ENCODE assay signal across 8 cellular contexts in the genomic region with DNA sequence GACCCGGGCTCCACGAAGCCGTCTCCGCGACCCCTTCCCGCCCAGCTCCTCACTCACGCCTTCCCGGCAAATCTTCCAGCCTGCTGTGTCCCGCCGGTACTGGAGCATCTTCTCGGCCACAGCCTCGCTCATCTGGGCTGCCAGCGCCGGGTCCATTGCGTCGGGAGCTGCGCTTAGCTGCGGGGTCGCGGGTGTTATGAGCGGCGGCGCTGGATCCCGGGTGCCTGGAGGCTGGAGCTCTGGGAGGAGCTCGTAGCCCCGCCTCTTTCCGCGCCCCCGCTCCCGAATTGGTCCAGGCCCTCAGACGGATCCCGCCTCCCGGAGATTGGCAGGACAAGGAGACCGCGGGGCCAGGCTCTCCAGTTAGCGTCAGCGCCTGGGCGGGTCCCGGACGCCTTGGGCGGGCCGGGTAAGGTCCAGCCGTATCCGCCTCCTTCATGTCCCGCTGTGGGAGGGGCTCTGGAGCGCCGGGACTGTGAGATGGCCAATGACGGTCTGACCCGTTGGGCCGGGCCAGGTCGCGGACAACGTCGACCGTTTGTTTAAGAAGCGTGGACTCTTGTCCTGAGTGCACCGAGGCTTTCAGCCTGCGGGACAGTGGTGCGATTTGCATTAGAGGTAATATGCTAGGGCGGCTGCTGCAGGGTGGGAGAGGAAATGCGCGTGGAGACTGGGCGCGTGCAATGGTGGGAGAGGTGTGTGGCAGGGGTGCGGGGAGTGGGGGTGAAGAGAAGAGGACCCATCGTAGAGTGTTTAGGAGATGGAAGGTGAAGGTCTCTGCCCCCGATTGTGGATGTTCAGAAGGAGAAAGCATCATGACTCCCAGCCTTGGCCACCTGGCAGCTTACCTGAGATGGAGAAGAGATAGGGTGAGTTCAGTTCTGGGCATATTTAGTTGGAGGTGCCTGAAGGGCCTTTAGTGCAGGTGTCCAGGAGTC. TPM values are rescaled to one million over a fixed set of nuclear protein-coding genes. Genes with fewer than 3 reads are reported as not detected.
DNase-seq lines count a peak whose midpoint lies in the region; ATAC-seq and TF ChIP-seq lines count a peak whose summit lies in the region.

A gene with protein sequence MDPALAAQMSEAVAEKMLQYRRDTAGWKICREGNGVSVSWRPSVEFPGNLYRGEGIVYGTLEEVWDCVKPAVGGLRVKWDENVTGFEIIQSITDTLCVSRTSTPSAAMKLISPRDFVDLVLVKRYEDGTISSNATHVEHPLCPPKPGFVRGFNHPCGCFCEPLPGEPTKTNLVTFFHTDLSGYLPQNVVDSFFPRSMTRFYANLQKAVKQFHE (minus strand): TSS at position 198 of the 938 bp plus-strand sequence. CDS start 42 bp downstream, at position 156.

- H3K27me3 ChIP-seq in SU-DHL-6 (ENCODE audit: low read length) (no peaks in the 10 kb centered on the region), trophoblast cell (ENCODE audit: insufficient read depth, low read length) (no peaks in the 10 kb centered on the region)

- H3K36me3 ChIP-seq in SU-DHL-6 (ENCODE audit: low read length) (no peaks in the 10 kb centered on the region), trophoblast cell (ENCODE audit: control insufficient read depth in 1 of 2, insufficient read depth in 2 of 2, low read length in 2 of 2) (peaks cover 0 to 9% of the 10 kb centered on the region in 2 experiments)

- H4K12ac ChIP-seq in trophoblast cell (ENCODE audit: low read depth, low read length), result peak within 1 kb of the TSS; percentile 68

- no peaks in the 10 kb centered on the region for H3K27me3 Mint-ChIP-seq in activated naive CD8-positive, alpha-beta T cell treated with anti-CD3 and anti-CD28 coated beads, Interleukin-2, amount 50 U/mL, for 24 hours
- H3K27me3 Mint-ChIP-seq in type B pancreatic cell, result peaks cover 7% of the 10 kb centered on the region

- H3K4me3 ChIP-seq in GM12865 (ENCODE audit: low read depth, low read length) (peak within 1 kb of the TSS; percentile 95), SU-DHL-6 (ENCODE audit: insufficient read depth, low read length, poor library complexity, severe bottlenecking) (peak within 1 kb of the TSS; percentile 78), trophoblast cell (ENCODE audit: low read depth, low read length) (peak within 1 kb of the TSS; percentile 81)

- H2AFZ ChIP-seq in SU-DHL-6 (ENCODE audit: low read depth, low read length, severe bottlenecking), result peak within 1 kb of the TSS; percentile 97
- peak within 1 kb of the TSS; percentile 97 for H2AFZ ChIP-seq in trophoblast cell (ENCODE audit: insufficient read depth, low read length, poor library complexity)

- peak within 1 kb of the TSS; percentile 97 for H3K4me3 Mint-ChIP-seq in activated naive CD8-positive, alpha-beta T cell treated with anti-CD3 and anti-CD28 coated beads, Interleukin-2, amount 50 U/mL, for 24 hours
- peak within 1 kb of the TSS; percentile 100 for H3K4me3 Mint-ChIP-seq in type B pancreatic cell

- TF ChIP-seq CTCF in GM12865 (IDR thresholded peaks at IDR 0.05; ENCODE audit: insufficient read depth, low read depth, low read length, missing control alignments) (no peak), SU-DHL-6 (IDR thresholded peaks at IDR 0.05; ENCODE audit: insufficient read depth, low read length, poor library complexity, severe bottlenecking) (no peak), type B pancreatic cell (conservative IDR thresholded peaks at IDR 0.05) (no peak)

- ATAC-seq in HG02759 (IDR thresholded peaks at IDR 0.05; ENCODE audit: unreplicated experiment), result peak; percentile 100
- peak; percentile 100 for ATAC-seq in activated naive CD8-positive, alpha-beta T cell treated with anti-CD3 and anti-CD28 coated beads, Interleukin-2, amount 50 U/mL, for 24 hours

- H3K9ac ChIP-seq in SU-DHL-6 (ENCODE audit: low read length) (peak within 1 kb of the TSS; percentile 67), trophoblast cell (ENCODE audit: low read length) (peak within 1 kb of the TSS; percentile 18)

- H3K14ac ChIP-seq in trophoblast cell (ENCODE audit: low read length), result peak within 1 kb of the TSS; percentile 59

- peak within 1 kb of the TSS; percentile 72 for H3K18ac ChIP-seq in trophoblast cell (ENCODE audit: low read length)

- H3K4me2 ChIP-seq in SU-DHL-6 (ENCODE audit: low read depth, low read length, poor library complexity, severe bottlenecking) (peak within 1 kb of the TSS; percentile 88), trophoblast cell (ENCODE audit: low read length) (peak within 1 kb of the TSS; percentile 91)

- intact Hi-C loops in cardiac septum (cut with DNase I), result no loop called here

- H2AK5ac ChIP-seq in trophoblast cell (ENCODE audit: low read length), result no peak within 1 kb of the TSS

- no peak within 1 kb of the TSS for H3K27ac ChIP-seq in SU-DHL-6 (ENCODE audit: low read depth, low read length)
- H3K27ac ChIP-seq in trophoblast cell (ENCODE audit: low read depth, low read length), result no peak within 1 kb of the TSS

- H3K4me1 Mint-ChIP-seq in activated naive CD8-positive, alpha-beta T cell treated with anti-CD3 and anti-CD28 coated beads, Interleukin-2, amount 50 U/mL, for 24 hours, result peaks cover 33% of the 10 kb centered on the region
- peaks cover 18% of the 10 kb centered on the region for H3K4me1 Mint-ChIP-seq in type B pancreatic cell (ENCODE audit: unreplicated experiment)

- no peaks in the 10 kb centered on the region for H4K20me1 ChIP-seq in SU-DHL-6 (ENCODE audit: low read depth, low read length)

- H3K79me1 ChIP-seq in trophoblast cell (ENCODE audit: low read length), result peaks cover 2% of the 10 kb centered on the region

- no peak within 1 kb of the TSS for H2BK120ac ChIP-seq in trophoblast cell (ENCODE audit: insufficient read depth, low read length, poor library complexity)

- H3K9me3 Mint-ChIP-seq in activated naive CD8-positive, alpha-beta T cell treated with anti-CD3 and anti-CD28 coated beads, Interleukin-2, amount 50 U/mL, for 24 hours, result no peaks in the 10 kb centered on the region
- H3K9me3 Mint-ChIP-seq in type B pancreatic cell, result no peaks in the 10 kb centered on the region

- no peaks in the 10 kb centered on the region for H3F3A ChIP-seq in SU-DHL-6 (ENCODE audit: insufficient read depth)

- no peaks in the 10 kb centered on the region for H3K9me2 ChIP-seq in SU-DHL-6 (replicated peaks; ENCODE audit: insufficient read depth, low read length)

- peaks cover 9% of the 10 kb centered on the region for H3K36me3 Mint-ChIP-seq in activated naive CD8-positive, alpha-beta T cell treated with anti-CD3 and anti-CD28 coated beads, Interleukin-2, amount 50 U/mL, for 24 hours (ENCODE audit: low read depth)
- H3K36me3 Mint-ChIP-seq in type B pancreatic cell, result peaks cover 11% of the 10 kb centered on the region

- DNase-seq in GM12865 (ENCODE audit: low read depth) (peak; percentile 96), NCI-H128 (lab: John Stamatoyannopoulos, UW; ENCODE audit: unreplicated experiment) (peak; percentile 87), cardiac septum (ENCODE audit: low spot score) (peak; percentile 100), trophoblast cell (peak; percentile 99 to 100), type B pancreatic cell (ENCODE audit: extremely low spot score, unreplicated experiment) (peak; percentile 97)
- DNase-seq in activated naive CD8-positive, alpha-beta T cell treated with anti-CD3 and anti-CD28 coated beads, Interleukin-2, amount 50 U/mL, for 24 hours, result peak; percentile 98

- H3K79me2 ChIP-seq in SU-DHL-6 (ENCODE audit: insufficient read depth, low read length) (no peaks in the 10 kb centered on the region), trophoblast cell (ENCODE audit: control insufficient read depth, insufficient read depth, low read length, poor library complexity) (peaks cover 2% of the 10 kb centered on the region)

- no CpG with 5 or more reads among the region's 67 CpGs for WGBS in trophoblast cell (ENCODE audit: extremely low coverage, insufficient coverage, insufficient read length)

- H3K27ac Mint-ChIP-seq in activated naive CD8-positive, alpha-beta T cell treated with anti-CD3 and anti-CD28 coated beads, Interleukin-2, amount 50 U/mL, for 24 hours, result peak within 1 kb of the TSS; percentile 90
- H3K27ac Mint-ChIP-seq in type B pancreatic cell, result peak within 1 kb of the TSS; percentile 93

- H3K9me3 ChIP-seq in SU-DHL-6 (ENCODE audit: insufficient read depth, low read length) (no peaks in the 10 kb centered on the region), trophoblast cell (ENCODE audit: insufficient read depth, low read depth, low read length) (no peaks in the 10 kb centered on the region)

- H3K23ac ChIP-seq in trophoblast cell (ENCODE audit: low read length), result no peak within 1 kb of the TSS

- H2BK5ac ChIP-seq in trophoblast cell (ENCODE audit: low read depth, low read length, poor library complexity), result no peak within 1 kb of the TSS

- peak within 1 kb of the TSS; percentile 86 for H4K8ac ChIP-seq in trophoblast cell (ENCODE audit: low read depth, low read length)

- H2BK12ac ChIP-seq in trophoblast cell (ENCODE audit: low read length), result no peak within 1 kb of the TSS

- no peak within 1 kb of the TSS for H4K91ac ChIP-seq in trophoblast cell (ENCODE audit: low read depth, low read length)

- H3K4ac ChIP-seq in trophoblast cell (ENCODE audit: low read depth, low read length), result peak within 1 kb of the TSS; percentile 23

- peaks cover 0 to 7% of the 10 kb centered on the region in 2 experiments for H3K4me1 ChIP-seq in trophoblast cell (ENCODE audit: control insufficient read depth in 1 of 2, insufficient read depth in 2 of 2, low read length in 2 of 2)

RNA-seq across cellular contexts. Expression of the gene that starts here (rescaled TPM):
- 1.3 TPM for total RNA-seq in cardiac septum
- polyA plus RNA-seq in trophoblast cell (2013), result 2.6 and 2.7 TPM in 2 replicates
- total RNA-seq in type B pancreatic cell (ENCODE audit: low replicate concordance), result 7.8 and 15.1 TPM in 2 replicates
